1 cellular context compared by ENCODE assay signal in genomic region chr9:35728041-35728971, GRCh38.
TF ChIP-seq lines count a peak whose summit lies in the region.

No MANE protein-coding gene starts in this region.

TF ChIP-seq in SK-N-SH, 30 proteins besides CTCF, POLR2A, EP300 and RAD21 (continued from another document):
- TF ChIP-seq REST (IDR thresholded peaks at IDR 0.05; ENCODE audit: low read depth, low read length) (0 out of 2 replicates have a peak, but pooled peaks have one; percentile 43), NRF1 (IDR thresholded peaks at IDR 0.05; ENCODE audit: low read depth, low read length) (no peak), PBX3 (IDR thresholded peaks at IDR 0.05) (peak; percentile 66), MXI1 (IDR thresholded peaks at IDR 0.05; ENCODE audit: low read depth, low read length) (no peak), MEF2A (IDR thresholded peaks at IDR 0.05; ENCODE audit: borderline replicate concordance, low read depth) (peak; percentile 69; the same call in 1 of the 2 replicates), JUND (IDR thresholded peaks at IDR 0.05) (peak; percentile 5; the same call in 1 of the 2 replicates), CHD2 (IDR thresholded peaks at IDR 0.05; ENCODE audit: low read length, partially characterized antibody) (no peak), MAX (IDR thresholded peaks at IDR 0.05; ENCODE audit: low read depth) (0 out of 2 replicates have a peak, but pooled peaks have one; percentile 7), GATA2 (CRISPR knock-in tag; IDR thresholded peaks at IDR 0.05) (no peak), RFX5 (IDR thresholded peaks at IDR 0.05; ENCODE audit: low read length) (no peak), TCF12 (IDR thresholded peaks at IDR 0.05) (no peak), FOXJ3 (CRISPR knock-in tag; IDR thresholded peaks at IDR 0.05) (no peak), IRF3 (IDR thresholded peaks at IDR 0.05; ENCODE audit: low read depth, low read length) (no peak), TAF1 (IDR thresholded peaks at IDR 0.05; ENCODE audit: borderline replicate concordance, low read depth, low read length) (peak; percentile 59; the same call in 1 of the 2 replicates), POLR2AphosphoS5 (IDR thresholded peaks at IDR 0.05; ENCODE audit: low read depth, low read length) (peak; percentile 74)
